Comparison of ENCODE assay signal across 27 cellular contexts in genomic region chr16:65102326-65102725, GRCh38. TPM values are rescaled to one million over a fixed set of nuclear protein-coding genes. Genes with fewer than 3 reads are reported as not detected.
"Had no signal": no experiment of that assay in that cellular context is flagged by ENCODE, and none has a peak within 500 bp of the region (broad histone marks: within the 10 kb centered on the region; RNA-seq: fewer than 3 reads in every experiment).

No MANE protein-coding gene starts in this region.

- ATAC-seq: effector memory CD8-positive, alpha-beta T cell; gastrocnemius medialis; left lobe of liver; naive thymus-derived CD4-positive, alpha-beta T cell; psoas muscle; right cardiac atrium; stimulated activated naive CD8-positive, alpha-beta T cell treated with anti-CD3 and anti-CD28 coated beads, Interleukin-15, amount 100 ng/mL, for 72 hours had no signal

- H3K4me3 ChIP-seq: coronary artery, gastrocnemius medialis, lung, ovary, psoas muscle, thyroid gland had no signal

- H3K4me1 ChIP-seq: gastrocnemius medialis, psoas muscle, thyroid gland had no signal

- H3K9me3 ChIP-seq: gastrocnemius medialis, ovary, psoas muscle, thyroid gland had no signal

- DNase-seq: central memory CD4-positive, alpha-beta T cell; effector memory CD8-positive, alpha-beta T cell; erythroblast; foreskin fibroblast; gastrocnemius medialis; head of caudate nucleus; naive thymus-derived CD4-positive, alpha-beta T cell; nucleus accumbens; ovary; posterior cingulate gyrus; psoas muscle; right cardiac atrium; small intestine; stimulated activated CD4-positive, alpha-beta T cell treated with anti-CD3 and anti-CD28 coated beads, Interleukin-12 subunit alpha, Interleukin-12 subunit beta, amount 100 ng/mL, for 4 hours; stimulated activated CD4-positive, alpha-beta T cell treated with anti-CD3 and anti-CD28 coated beads, Interleukin-1b, Interleukin-23, amount 100 ng/mL, for 48 hours; stimulated activated CD4-positive, alpha-beta T cell treated with anti-CD3 and anti-CD28 coated beads, Interleukin-4, amount 100 ng/mL, for 1 hour; stimulated activated CD8-positive, alpha-beta memory T cell treated with anti-CD3 and anti-CD28 coated beads, Interleukin-4, amount 100 ng/mL, for 48 hours; stimulated activated naive CD4-positive, alpha-beta T cell; stimulated activated naive CD8-positive, alpha-beta T cell treated with anti-CD3 and anti-CD28 coated beads, Interleukin-15, amount 100 ng/mL, for 72 hours; thyroid gland had no signal

- H3K27me3 Mint-ChIP-seq: effector memory CD8-positive, alpha-beta T cell; memory B cell; stimulated activated naive CD8-positive, alpha-beta T cell treated with anti-CD3 and anti-CD28 coated beads, Interleukin-15, amount 100 ng/mL, for 72 hours; type B pancreatic cell had no signal

- H3K36me3 ChIP-seq: gastrocnemius medialis, ovary, thyroid gland had no signal

- H3K27ac ChIP-seq: coronary artery, gastrocnemius medialis, ovary, psoas muscle, thyroid gland had no signal

- H3K27me3 ChIP-seq: gastrocnemius medialis, ovary, thyroid gland had no signal

- H3K4me3 Mint-ChIP-seq: effector memory CD8-positive, alpha-beta T cell; memory B cell; mesothelial cell of epicardium; naive thymus-derived CD4-positive, alpha-beta T cell; nephron; stimulated activated naive CD8-positive, alpha-beta T cell treated with anti-CD3 and anti-CD28 coated beads, Interleukin-15, amount 100 ng/mL, for 72 hours; type B pancreatic cell had no signal

- H3K27ac Mint-ChIP-seq: effector memory CD8-positive, alpha-beta T cell; memory B cell; mesothelial cell of epicardium; naive thymus-derived CD4-positive, alpha-beta T cell; nephron; stimulated activated naive CD8-positive, alpha-beta T cell treated with anti-CD3 and anti-CD28 coated beads, Interleukin-15, amount 100 ng/mL, for 72 hours; type B pancreatic cell had no signal

- H3K4me1 Mint-ChIP-seq: memory B cell; naive thymus-derived CD4-positive, alpha-beta T cell; stimulated activated naive CD8-positive, alpha-beta T cell treated with anti-CD3 and anti-CD28 coated beads, Interleukin-15, amount 100 ng/mL, for 72 hours had no signal

- H3K36me3 Mint-ChIP-seq: memory B cell; naive thymus-derived CD4-positive, alpha-beta T cell had no signal

RNA-seq across cellular contexts. Expression of gene CDH11, which starts 19.5 kb away (rescaled TPM):
- total RNA-seq: naive thymus-derived CD4-positive, alpha-beta T cell had no signal
- polyA plus RNA-seq: naive thymus-derived CD4-positive, alpha-beta T cell had no signal
